Comparison of ENCODE assay signal across 17 cellular contexts in genomic region chr2:218340656-218341055, GRCh38. TPM values are rescaled to one million over a fixed set of nuclear protein-coding genes. Genes with fewer than 3 reads are reported as not detected.
DNase-seq lines count a peak whose midpoint lies in the region; ATAC-seq and TF ChIP-seq lines count a peak whose summit lies in the region.
"Had no signal": no experiment of that assay in that cellular context is flagged by ENCODE, and none has a peak within 500 bp of the region (broad histone marks: within the 10 kb centered on the region; RNA-seq: fewer than 3 reads in every experiment).

No MANE protein-coding gene starts in this region.

- CTCF ChIA-PET in Caco-2 (lab: Charles Lee): no interaction called here

- no peak overlapping the region for H4K8ac ChIP-seq in neuronal stem cell (ENCODE audit: low read depth, low read length)

- H3K18ac ChIP-seq in neuronal stem cell (ENCODE audit: low read length): peak overlapping the region; percentile 77

- H3K4me1 Mint-ChIP-seq in Caco-2 (ENCODE audit: low read depth, unreplicated experiment): peaks cover 13% of the 10 kb centered on the region
- H3K4me1 Mint-ChIP-seq in central memory CD8-positive, alpha-beta T cell: no peaks in the 10 kb centered on the region
- H3K4me1 Mint-ChIP-seq in nephron progenitor cell: peaks cover 7% of the 10 kb centered on the region
- H3K4me1 Mint-ChIP-seq: IgD-negative memory B cell had no signal

- peak overlapping the region; percentile 61 for H2AK5ac ChIP-seq in neuronal stem cell (ENCODE audit: low read depth, low read length)

- H3K27me3 ChIP-seq in Caco-2 (replicated peaks; ENCODE audit: control insufficient read depth, insufficient read depth, low read length) (no peaks in the 10 kb centered on the region), neuronal stem cell (ENCODE audit: control insufficient read depth in 3 of 3, insufficient read depth in 3 of 3, low read depth in 1 of 3, low read length in 3 of 3) (peaks cover 0 to 19% (median 0%) of the 10 kb centered on the region in 3 experiments)

- no peak for DNase-seq in Caco-2
- DNase-seq in central memory CD8-positive, alpha-beta T cell (ENCODE audit: low spot score in 2 of 2): no peak
- no peak for DNase-seq in neuronal stem cell (ENCODE audit: low spot score)
- DNase-seq in nephron progenitor cell: no peak
- no peak for DNase-seq in activated CD4-positive, CD25-positive, alpha-beta regulatory T cell treated with anti-CD3 and anti-CD28 coated beads, Interleukin-2, amount 50 U/mL, for 72 hours
- DNase-seq: ACHN; Calu3; CD4-positive, alpha-beta memory T cell; DMS79 treated with DMSO at 0.1 percent for 48 hours; GF-D8; H9 had no signal

- TF ChIP-seq CTCF in Caco-2 (IDR thresholded peaks at IDR 0.05; ENCODE audit: insufficient read depth in 1 of 2, low read depth in 1 of 2, low read length in 1 of 2, severe bottlenecking in 1 of 2, unreplicated experiment in 1 of 2) (no peak), nephron progenitor cell (IDR thresholded peaks at IDR 0.05) (no peak)

- peak overlapping the region; percentile 20 for H2BK5ac ChIP-seq in neuronal stem cell (ENCODE audit: low read length)

- H2AFZ ChIP-seq in neuronal stem cell (ENCODE audit: low read length): no peak overlapping the region

- H3K27me3 Mint-ChIP-seq in Caco-2 (ENCODE audit: insufficient read depth, unreplicated experiment) (no peaks in the 10 kb centered on the region), nephron progenitor cell (ENCODE audit: low read depth, poor library complexity) (no peaks in the 10 kb centered on the region)
- no peaks in the 10 kb centered on the region for H3K27me3 Mint-ChIP-seq in central memory CD8-positive, alpha-beta T cell
- H3K27me3 Mint-ChIP-seq: IgD-negative memory B cell had no signal

- no peaks in the 10 kb centered on the region for H3K4me1 ChIP-seq in Caco-2
- peaks cover 2 to 4% of the 10 kb centered on the region in 2 donors for H3K4me1 ChIP-seq in neuronal stem cell (ENCODE audit: control insufficient read depth in 2 of 2, insufficient read depth in 1 of 2, low read depth in 1 of 2, low read length in 2 of 2)

- ATAC-seq in central memory CD8-positive, alpha-beta T cell (replicated peaks; ENCODE audit: extremely low read depth, poor library complexity, severe bottlenecking): no peak
- no peak for ATAC-seq in GM18858 (IDR thresholded peaks at IDR 0.05; ENCODE audit: unreplicated experiment)
- ATAC-seq: HepG2 had no signal

- H3K79me1 ChIP-seq in neuronal stem cell (ENCODE audit: low read depth, low read length): peaks cover 1% of the 10 kb centered on the region

- H3K9me3 Mint-ChIP-seq in Caco-2 (ENCODE audit: unreplicated experiment) (no peaks in the 10 kb centered on the region), nephron progenitor cell (no peaks in the 10 kb centered on the region)
- no peaks in the 10 kb centered on the region for H3K9me3 Mint-ChIP-seq in central memory CD8-positive, alpha-beta T cell
- H3K9me3 Mint-ChIP-seq: CD4-positive, alpha-beta memory T cell; H9; IgD-negative memory B cell had no signal

- intact Hi-C loops in Caco-2 (cut with micrococcal nuclease; ENCODE audit: unreplicated experiment): no loop called here

- H4K91ac ChIP-seq in neuronal stem cell (ENCODE audit: low read depth, low read length, poor library complexity): no peak overlapping the region

- H3K9me3 ChIP-seq in Caco-2 (no peaks in the 10 kb centered on the region), neuronal stem cell (replicated peaks in 1 of 2; ENCODE audit: control insufficient read depth in 2 of 2, insufficient read depth in 1 of 2, low read depth in 1 of 2, low read length in 2 of 2) (no peaks in the 10 kb centered on the region)

- no peak overlapping the region for H3K4me2 ChIP-seq in neuronal stem cell (ENCODE audit: insufficient read depth, low read length, poor library complexity, severe bottlenecking)

- BruUV-seq in Caco-2 (replicated peaks; lab: Mats Ljungman, UMichigan): no TSS peak

- H2BK12ac ChIP-seq in neuronal stem cell (ENCODE audit: low read length): no peak overlapping the region

- H3K4ac ChIP-seq in neuronal stem cell (ENCODE audit: low read length): no peak overlapping the region

- H2BK120ac ChIP-seq in neuronal stem cell (ENCODE audit: low read depth, low read length): peak overlapping the region; percentile 82

- H2BK15ac ChIP-seq in neuronal stem cell (ENCODE audit: low read length): no peak overlapping the region

- peaks cover 6% of the 10 kb centered on the region for H3K36me3 Mint-ChIP-seq in Caco-2 (ENCODE audit: insufficient read depth, unreplicated experiment)
- H3K36me3 Mint-ChIP-seq in central memory CD8-positive, alpha-beta T cell (ENCODE audit: insufficient read depth): no peaks in the 10 kb centered on the region
- peaks cover 7% of the 10 kb centered on the region for H3K36me3 Mint-ChIP-seq in nephron progenitor cell (ENCODE audit: low read depth)
- H3K36me3 Mint-ChIP-seq: CD4-positive, alpha-beta memory T cell; IgD-negative memory B cell had no signal

- H3K4me3 ChIP-seq in Caco-2 (ENCODE audit: low read depth, low read length): no peak overlapping the region
- no peak overlapping the region for H3K4me3 ChIP-seq in neuronal stem cell (ENCODE audit: low read length in 2 of 2)

- no peak overlapping the region for H3K14ac ChIP-seq in neuronal stem cell (ENCODE audit: low read length)

- no peak overlapping the region for H3K4me3 Mint-ChIP-seq in Caco-2 (ENCODE audit: unreplicated experiment)
- no peak overlapping the region for H3K4me3 Mint-ChIP-seq in central memory CD8-positive, alpha-beta T cell
- no peak overlapping the region for H3K4me3 Mint-ChIP-seq in nephron progenitor cell
- H3K4me3 Mint-ChIP-seq: CD4-positive, alpha-beta memory T cell; H9; IgD-negative memory B cell had no signal

- H3K27ac ChIP-seq in neuronal stem cell (replicated peaks; ENCODE audit: low read length): no peak overlapping the region
- H3K27ac ChIP-seq: C4-2B had no signal

- no CpG with 5 or more reads among the region's 9 CpGs for WGBS in neuronal stem cell (ENCODE audit: extremely low coverage in 2 of 2, insufficient read length in 2 of 2, insufficient replicate concordance in 1 of 2), 2 donors

- no peak overlapping the region for H3K9ac ChIP-seq in neuronal stem cell (ENCODE audit: low read depth, low read length, poor library complexity)

- no peaks in the 10 kb centered on the region; the same call in 1 of the 2 replicates for H3K36me3 ChIP-seq in Caco-2 (ENCODE audit: control insufficient read depth, insufficient read depth, low read length)
- peaks cover 0 to 2% of the 10 kb centered on the region in 2 donors for H3K36me3 ChIP-seq in neuronal stem cell (replicated peaks in 1 of 2; ENCODE audit: control insufficient read depth in 2 of 2, insufficient read depth in 2 of 2, low read length in 2 of 2)

- POLR2A ChIA-PET in Caco-2 (lab: Charles Lee): no interaction called here

- no peak overlapping the region for H3K23ac ChIP-seq in neuronal stem cell (ENCODE audit: low read depth, low read length, poor library complexity)

- peak overlapping the region; percentile 69 for H3K27ac Mint-ChIP-seq in Caco-2 (ENCODE audit: unreplicated experiment)
- H3K27ac Mint-ChIP-seq in central memory CD8-positive, alpha-beta T cell (ENCODE audit: low read depth): peak overlapping the region; percentile 10
- no peak overlapping the region for H3K27ac Mint-ChIP-seq in nephron progenitor cell
- H3K27ac Mint-ChIP-seq: H9, IgD-negative memory B cell had no signal

RNA-seq across cellular contexts. Expression of gene CATIP, which starts 16.0 kb away (rescaled TPM):
- total RNA-seq in Caco-2 (2022): 0.54 TPM in 1 of 2 replicates, not detected in the other
- polyA plus RNA-seq in neuronal stem cell (2013, experiment 1 of 2): 0.66 TPM
- polyA plus RNA-seq in neuronal stem cell (2013, experiment 2 of 2): 0.80 TPM
- total RNA-seq: Calu3; CD4-positive, alpha-beta memory T cell; H1; H9 had no signal
- polyA plus RNA-seq: BJ; CD4-positive, alpha-beta memory T cell; H1 had no signal

RNA-seq across cellular contexts. Expression of gene SLC11A1, which starts 41.4 kb away (rescaled TPM):
- total RNA-seq in Caco-2 (2022): 0.12 and 0.32 TPM in 2 replicates
- polyA plus RNA-seq in neuronal stem cell (2013, experiment 1 of 2): 0.35 TPM
- polyA plus RNA-seq in neuronal stem cell (2013, experiment 2 of 2): 0.06 TPM
- total RNA-seq: Calu3 had no signal

RNA-seq across cellular contexts. Expression of gene TMBIM1, which starts 48.4 kb away (rescaled TPM):
- 168 and 175 TPM in 2 replicates for total RNA-seq in Caco-2 (2022)
- 10.4 TPM for polyA plus RNA-seq in neuronal stem cell (2013, experiment 1 of 2)
- polyA plus RNA-seq in neuronal stem cell (2013, experiment 2 of 2): 10.7 TPM

RNA-seq across cellular contexts. Expression of gene CTDSP1, which starts 59.0 kb away (rescaled TPM):
- 103 and 104 TPM in 2 replicates for total RNA-seq in Caco-2 (2022)
- 39.9 TPM for polyA plus RNA-seq in neuronal stem cell (2013, experiment 1 of 2)
- 39.8 TPM for polyA plus RNA-seq in neuronal stem cell (2013, experiment 2 of 2)
